ENCODE assay signal across 9 cellular contexts in genomic region chr18:26574958-26575864, GRCh38. TPM values are rescaled to one million over a fixed set of nuclear protein-coding genes. Genes with fewer than 3 reads are reported as not detected.
DNase-seq lines count a peak whose midpoint lies in the region; ATAC-seq, FAIRE-seq and TF ChIP-seq lines count a peak whose summit lies in the region.
"Had no signal": no experiment of that assay in that cellular context is flagged by ENCODE, and none has a peak within 500 bp of the region (broad histone marks: within the 10 kb centered on the region; RNA-seq: fewer than 3 reads in every experiment).

No MANE protein-coding gene starts in this region.

- H3K4me2 ChIP-seq in PC-9 (peak overlapping the region; percentile 62), endothelial cell of umbilical vein (ENCODE audit: insufficient read depth, low read length) (peak overlapping the region; percentile 77)

- peaks cover 22% of the 10 kb centered on the region for H3K27me3 Mint-ChIP-seq in activated naive CD4-positive, alpha-beta T cell treated with anti-CD3 and anti-CD28 coated beads, Interleukin-2, amount 50 U/mL, for 24 hours

- H3K36me3 Mint-ChIP-seq in activated naive CD4-positive, alpha-beta T cell treated with anti-CD3 and anti-CD28 coated beads, Interleukin-2, amount 50 U/mL, for 24 hours = no peaks in the 10 kb centered on the region

- BruUV-seq in PC-9 (replicated peaks; lab: Mats Ljungman, UMichigan) = no TSS peak
- BruUV-seq in endothelial cell of umbilical vein (replicated peaks; lab: Mats Ljungman, UMichigan) = no TSS peak

- no peak for DNase-seq in activated naive CD4-positive, alpha-beta T cell (lab: John Stamatoyannopoulos, UW)
- DNase-seq in PC-9 (peak; percentile 31 to 34), endothelial cell of umbilical vein (ENCODE audit: low read depth, low spot score) (peak; percentile 34), mucosa of descending colon (peak; percentile 42 to 50 (median 48)), ureter (ENCODE audit: low spot score) (peak; percentile 54)

- H3K4me3 ChIP-seq in PC-9 (peak overlapping the region; percentile 41; the same call in 1 of the 2 replicates), endothelial cell of umbilical vein (replicated peaks in 1 of 3; ENCODE audit: insufficient read depth in 1 of 3, low read depth in 1 of 3, low read length in 3 of 3) (peak overlapping the region in 2 of 3 experiments; percentile 7 to 21), mucosa of descending colon (no peak overlapping the region)

- no peaks in the 10 kb centered on the region for H3K36me3 ChIP-seq in PC-9 (ENCODE audit: low read depth)
- no peaks in the 10 kb centered on the region for H3K36me3 ChIP-seq in endothelial cell of umbilical vein (ENCODE audit: control insufficient read depth in 2 of 2, extremely low read depth in 1 of 2, insufficient read depth in 2 of 2, low read length in 2 of 2)
- H3K36me3 ChIP-seq in mucosa of descending colon (ENCODE audit: low read depth) = no peaks in the 10 kb centered on the region

- no peaks in the 10 kb centered on the region for H3K79me2 ChIP-seq in PC-9 (ENCODE audit: low read depth)
- no peaks in the 10 kb centered on the region for H3K79me2 ChIP-seq in endothelial cell of umbilical vein (ENCODE audit: control insufficient read depth, insufficient read depth, low read length)

- no peak for FAIRE-seq in endothelial cell of umbilical vein (lab: Jason Lieb, UNC)
- FAIRE-seq: endometrium had no signal

- ATAC-seq in mucosa of descending colon (peak; percentile 51), GM21576 (IDR thresholded peaks at IDR 0.05; ENCODE audit: unreplicated experiment) (no peak), HG03175 (IDR thresholded peaks at IDR 0.05; ENCODE audit: unreplicated experiment) (no peak)

- TF ChIP-seq CTCF in PC-9 (conservative IDR thresholded peaks at IDR 0.05) (no peak), endothelial cell of umbilical vein (IDR thresholded peaks at IDR 0.05; ENCODE audit: extremely low read depth in 1 of 2, insufficient read depth in 1 of 2, low read depth in 1 of 2, low read length in 2 of 2) (no peak), mucosa of descending colon (IDR thresholded peaks at IDR 0.05) (no peak)

- H3K9me3 Mint-ChIP-seq in activated naive CD4-positive, alpha-beta T cell treated with anti-CD3 and anti-CD28 coated beads, Interleukin-2, amount 50 U/mL, for 24 hours = no peaks in the 10 kb centered on the region

- H3K27ac ChIP-seq in PC-9 (peak overlapping the region; percentile 34), endothelial cell of umbilical vein (ENCODE audit: insufficient read depth, low read depth, low read length) (no peak overlapping the region)

- intact Hi-C loops in PC-9 (cut with micrococcal nuclease; ENCODE audit: unreplicated experiment) (no loop called here), endothelial cell of umbilical vein (cut with micrococcal nuclease) (no loop called here), mucosa of descending colon (cut with DNase I, micrococcal nuclease) (no loop called here)

- POLR2A ChIA-PET in PC-9 (lab: Charles Lee; ENCODE audit: unreplicated experiment) = no interaction called here
- POLR2A ChIA-PET in endothelial cell of umbilical vein (lab: Charles Lee) = no interaction called here

- H2AFZ ChIP-seq in PC-9 (peak overlapping the region; percentile 75), endothelial cell of umbilical vein (ENCODE audit: low read depth, low read length) (peak overlapping the region; percentile 61)

- H3K9me1 ChIP-seq in endothelial cell of umbilical vein (replicated peaks; ENCODE audit: control insufficient read depth, extremely low read depth, insufficient read depth, low read length) = no peaks in the 10 kb centered on the region

- dilution Hi-C loops in endothelial cell of umbilical vein (cut with MboI; ENCODE audit: extremely low pct_ligation_motif_present, low sequenced_read_pairs) = no loop called here

- H3K27ac Mint-ChIP-seq in activated naive CD4-positive, alpha-beta T cell treated with anti-CD3 and anti-CD28 coated beads, Interleukin-2, amount 50 U/mL, for 24 hours = no peak overlapping the region

- H3K9me3 ChIP-seq in PC-9 (ENCODE audit: insufficient read depth, low read depth) = no peaks in the 10 kb centered on the region
- H3K9me3 ChIP-seq in endothelial cell of umbilical vein (replicated peaks; ENCODE audit: control insufficient read depth, insufficient read depth, low read length) = no peaks in the 10 kb centered on the region
- H3K9me3 ChIP-seq in mucosa of descending colon = no peaks in the 10 kb centered on the region

- CTCF ChIA-PET in PC-9 (lab: Charles Lee) = no interaction called here
- CTCF ChIA-PET in endothelial cell of umbilical vein (lab: Charles Lee) = interaction anchor here (0.8 to 1.5 kb wide), 3 partner anchors 11 to 192 kb away, joined by 3 to 8 read pairs (median 3); no protein-coding TSS in a partner anchor

- H4K20me1 ChIP-seq in PC-9 (ENCODE audit: insufficient read depth) (no peaks in the 10 kb centered on the region), endothelial cell of umbilical vein (replicated peaks; ENCODE audit: control insufficient read depth, extremely low read depth, insufficient read depth, low read length) (no peaks in the 10 kb centered on the region)

- peak overlapping the region; percentile 30 for H3K4me3 Mint-ChIP-seq in activated naive CD4-positive, alpha-beta T cell treated with anti-CD3 and anti-CD28 coated beads, Interleukin-2, amount 50 U/mL, for 24 hours

- peaks cover 12% of the 10 kb centered on the region; the same call in 1 of the 2 replicates for H3F3A ChIP-seq in PC-9 (ENCODE audit: insufficient read depth, low read depth)

- H3K9ac ChIP-seq in endothelial cell of umbilical vein (replicated peaks; ENCODE audit: extremely low read depth, insufficient read depth, low read length) = no peak overlapping the region

- TF ChIP-seq POLR2A in endothelial cell of umbilical vein (IDR thresholded peaks at IDR 0.05; ENCODE audit: low read depth, low read length) = no peak

- H3K4me1 ChIP-seq in PC-9 (replicated peaks; ENCODE audit: insufficient read depth) (peaks cover 13% of the 10 kb centered on the region), endothelial cell of umbilical vein (ENCODE audit: control insufficient read depth, extremely low read depth, insufficient read depth, low read length) (peaks cover 2% of the 10 kb centered on the region), mucosa of descending colon (ENCODE audit: low read depth) (peaks cover 12% of the 10 kb centered on the region)

- peaks cover 13% of the 10 kb centered on the region for H3K4me1 Mint-ChIP-seq in activated naive CD4-positive, alpha-beta T cell treated with anti-CD3 and anti-CD28 coated beads, Interleukin-2, amount 50 U/mL, for 24 hours

- H3K27me3 ChIP-seq in PC-9 (ENCODE audit: insufficient read depth, low read depth) (no peaks in the 10 kb centered on the region), endothelial cell of umbilical vein (ENCODE audit: control insufficient read depth in 2 of 2, insufficient read depth in 2 of 2, low read length in 2 of 2) (peaks cover 16 to 34% of the 10 kb centered on the region in 2 experiments)

- no peaks in the 10 kb centered on the region for H3K9me2 ChIP-seq in PC-9 (ENCODE audit: insufficient read depth)

TF ChIP-seq in endothelial cell of umbilical vein, 7 proteins besides CTCF, POLR2A, EP300 and RAD21:
- peak; percentile 55 for TF ChIP-seq EZH2 (IDR thresholded peaks at IDR 0.05; ENCODE audit: borderline replicate concordance, low read depth, low read length, severe bottlenecking)
- TF ChIP-seq MYC (IDR thresholded peaks at IDR 0.05; ENCODE audit: low read depth, low read length) = no peak

RNA-seq across cellular contexts. Expression of gene KCTD1, which starts 26.9 kb away (rescaled TPM):
- total RNA-seq in PC-9 (2021) = 20.5 and 20.7 TPM in 2 replicates
- total RNA-seq in endothelial cell of umbilical vein = 12.1 and 13.3 TPM in 2 replicates
- 4.9 and 6.1 TPM in 2 replicates for polyA plus RNA-seq in endothelial cell of umbilical vein
- 8.4 and 10.8 TPM in 2 replicates for polyA plus RNA-seq in endothelial cell of umbilical vein (2011; cell fraction: cytosol; rRNA removed)
- polyA plus RNA-seq in endothelial cell of umbilical vein (2011; cell fraction: nucleus; rRNA removed) = 8.7 and 10.1 TPM in 2 replicates
- polyA plus RNA-seq in endothelial cell of umbilical vein (2012) = 8.9 and 12.2 TPM in 2 replicates
- polyA minus RNA-seq in endothelial cell of umbilical vein = 7.9 and 12.4 TPM in 2 replicates
- polyA minus RNA-seq in endothelial cell of umbilical vein (2011; cell fraction: cytosol; rRNA and poly(A)+ RNA removed) = 12.8 TPM
- polyA minus RNA-seq in endothelial cell of umbilical vein (2011; cell fraction: nucleus; rRNA and poly(A)+ RNA removed) = 12.5 and 16.5 TPM in 2 replicates
- total RNA-seq in mucosa of descending colon = 10 to 100 TPM in 2 of 3 donors, 1 to 10 TPM in 1; 8.5 to 14.7 (median 12.8) TPM
- 17.9 TPM for total RNA-seq in ureter

Comparison
In these comparisons a context has a peak if more than half of its experiments do, and no peak if none do; other contexts are left out.
1. DNase-seq: peak in PC-9 (2 of 2), endothelial cell of umbilical vein (single experiment), mucosa of descending colon (3 of 3) and ureter (single experiment); none in activated naive CD4-positive, alpha-beta T cell (0 of 4).